20 cellular contexts compared by ENCODE assay signal in the genomic region with DNA sequence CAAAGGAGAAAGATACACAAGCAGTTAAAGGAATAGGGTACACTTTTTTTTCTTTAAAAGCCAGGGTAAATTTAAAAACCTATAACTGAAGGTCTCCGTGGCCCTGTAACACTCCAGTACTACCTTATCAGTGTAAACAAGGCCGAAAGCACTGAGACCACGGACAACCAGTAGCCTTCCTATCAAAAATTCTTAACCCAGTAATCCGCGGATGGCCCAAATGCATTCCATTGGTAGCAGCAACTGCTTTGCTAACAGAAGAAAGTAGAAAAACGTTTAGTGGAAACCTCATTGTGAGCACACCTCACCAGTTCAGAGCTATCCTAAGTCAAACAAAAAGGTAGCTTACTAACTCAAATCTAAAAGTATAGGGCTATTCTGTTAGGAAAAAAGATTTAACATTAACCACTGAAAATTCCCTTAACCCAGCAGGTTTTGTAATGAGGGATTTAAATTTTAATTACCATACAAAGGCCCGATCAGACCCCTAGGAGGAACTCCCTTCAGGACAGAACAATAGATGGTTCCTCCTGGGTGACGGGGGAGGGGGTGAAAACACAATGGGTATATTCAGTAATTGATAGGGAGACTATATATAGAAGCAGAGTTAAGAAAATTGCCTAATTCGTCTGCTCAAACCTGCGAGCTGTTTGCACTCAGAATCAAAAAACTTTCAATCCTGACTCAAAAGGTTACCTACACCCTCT. TPM values are rescaled to one million over a fixed set of nuclear protein-coding genes. Genes with fewer than 3 reads are reported as not detected.
DNase-seq lines count a peak whose midpoint lies in the region; ATAC-seq, FAIRE-seq and TF ChIP-seq lines count a peak whose summit lies in the region.
"Had no signal": no experiment of that assay in that cellular context is flagged by ENCODE, and none has a peak within 500 bp of the region (broad histone marks: within the 10 kb centered on the region; RNA-seq: fewer than 3 reads in every experiment).

No MANE protein-coding gene starts in this region.

- no peak for ATAC-seq in activated CD8-positive, alpha-beta T cell treated with anti-CD3 and anti-CD28 coated beads for 36 hours

- no peak overlapping the region; the same call in 1 of the 2 replicates for H3K18ac ChIP-seq in H1 (ENCODE audit: extremely low read depth, low read length)

- no peaks in the 10 kb centered on the region for H4K20me1 ChIP-seq in H1 (replicated peaks in 1 of 2; ENCODE audit: control insufficient read depth in 1 of 2, insufficient read depth in 2 of 2, low read length in 2 of 2)

- CTCF ChIA-PET in H1 (lab: Charles Lee; ENCODE audit: partially characterized antibody), result interaction anchor here (0.7 to 2.1 kb wide), 8 partner anchors 9 to 598 kb away, joined by 3 to 19 read pairs (median 4); no protein-coding TSS in a partner anchor
- CTCF ChIA-PET in activated CD8-positive, alpha-beta T cell treated with anti-CD3 and anti-CD28 coated beads for 36 hours (lab: Charles Lee), result no interaction called here
- CTCF ChIA-PET in activated naive CD4-positive, alpha-beta T cell treated with anti-CD3 and anti-CD28 coated beads, Interleukin-2, amount 10 ng/mL, durations not matched to agents 7 days and 5 days (lab: Charles Lee), result no interaction called here

- no peak overlapping the region for H3K4me3 Mint-ChIP-seq in progenitor cell of endocrine pancreas (ENCODE audit: low read depth)
- no peak overlapping the region for H3K4me3 Mint-ChIP-seq in activated CD8-positive, alpha-beta T cell treated with anti-CD3 and anti-CD28 coated beads for 36 hours
- H3K4me3 Mint-ChIP-seq in activated naive CD4-positive, alpha-beta T cell treated with anti-CD3 and anti-CD28 coated beads, Interleukin-2, amount 10 ng/mL, durations not matched to agents 7 days and 5 days, result no peak overlapping the region
- H3K4me3 Mint-ChIP-seq: CD4-positive, alpha-beta memory T cell; IgD-negative memory B cell had no signal

- H3K23me2 ChIP-seq in H1 (ENCODE audit: low read depth, low read length), result no peaks in the 10 kb centered on the region

- H2BK20ac ChIP-seq in H1 (ENCODE audit: low read length), result peak overlapping the region; percentile 98

- H2AFZ ChIP-seq in H1 (ENCODE audit: low read length), result no peak overlapping the region
- H2AFZ ChIP-seq: GM23248 had no signal

- H4K5ac ChIP-seq in H1 (ENCODE audit: insufficient read length, low read depth, low read length), result peak overlapping the region; percentile 62

- H3K14ac ChIP-seq in H1 (ENCODE audit: insufficient read length), result no peak overlapping the region

- peak overlapping the region; percentile 99 for H3K27ac Mint-ChIP-seq in progenitor cell of endocrine pancreas
- no peak overlapping the region for H3K27ac Mint-ChIP-seq in activated CD8-positive, alpha-beta T cell treated with anti-CD3 and anti-CD28 coated beads for 36 hours
- H3K27ac Mint-ChIP-seq in activated naive CD4-positive, alpha-beta T cell treated with anti-CD3 and anti-CD28 coated beads, Interleukin-2, amount 10 ng/mL, durations not matched to agents 7 days and 5 days, result no peak overlapping the region
- H3K27ac Mint-ChIP-seq: CD4-positive, alpha-beta memory T cell; HFFc6; IgD-negative memory B cell had no signal

- peaks cover 4% of the 10 kb centered on the region for H3K36me3 Mint-ChIP-seq in progenitor cell of endocrine pancreas (ENCODE audit: insufficient read depth)
- H3K36me3 Mint-ChIP-seq in activated CD8-positive, alpha-beta T cell treated with anti-CD3 and anti-CD28 coated beads for 36 hours (ENCODE audit: low read depth), result no peaks in the 10 kb centered on the region
- no peaks in the 10 kb centered on the region for H3K36me3 Mint-ChIP-seq in activated naive CD4-positive, alpha-beta T cell treated with anti-CD3 and anti-CD28 coated beads, Interleukin-2, amount 10 ng/mL, durations not matched to agents 7 days and 5 days
- H3K36me3 Mint-ChIP-seq: CD4-positive, alpha-beta memory T cell; IgD-negative memory B cell had no signal

- H3K4me2 ChIP-seq in H1 (ENCODE audit: insufficient read depth in 1 of 2, low read depth in 2 of 2, low read length in 2 of 2), result peak overlapping the region; percentile 21 to 54

- peak overlapping the region; percentile 96 for H2BK120ac ChIP-seq in H1 (replicated peaks; ENCODE audit: low read depth, low read length)

- H3K79me1 ChIP-seq in H1 (ENCODE audit: low read depth, low read length), result no peaks in the 10 kb centered on the region

- no peak overlapping the region for H3K4ac ChIP-seq in H1 (replicated peaks; ENCODE audit: insufficient read length, low read depth, low read length)

- TF ChIP-seq RAD21 in H1 (IDR thresholded peaks at IDR 0.05 in 1 of 2, conservative IDR thresholded peaks at IDR 0.05 in 1 of 2; ENCODE audit: low read depth in 2 of 2, low read length in 2 of 2), result no peak

- no peak for TF ChIP-seq CTCF in H1 (IDR thresholded peaks at IDR 0.05; ENCODE audit: control extremely low read depth in 1 of 3, insufficient read depth in 1 of 3, low read depth in 1 of 3, low read length in 3 of 3)
- TF ChIP-seq CTCF in progenitor cell of endocrine pancreas (IDR thresholded peaks at IDR 0.05; ENCODE audit: unreplicated experiment), result no peak
- TF ChIP-seq CTCF in activated CD8-positive, alpha-beta T cell treated with anti-CD3 and anti-CD28 coated beads for 36 hours (IDR thresholded peaks at IDR 0.05), result no peak
- no peak for TF ChIP-seq CTCF in GM20000 (IDR thresholded peaks at IDR 0.05; ENCODE audit: extremely low read depth, missing control alignments)

- H3K4me3 ChIP-seq in HUES6 (ENCODE audit: low read depth, low read length) (no peak overlapping the region; the same call in 1 of the 2 replicates), H1 (ENCODE audit: extremely low read depth in 1 of 4, insufficient read depth in 2 of 4, low read depth in 3 of 4, low read length in 4 of 4) (peak overlapping the region in 1 of 4 experiments; percentile 43; a peak in 2 of 8 replicates), iPS-18a (ENCODE audit: low read length) (no peak overlapping the region)
- H3K4me3 ChIP-seq: GM23248 had no signal

- H2AK5ac ChIP-seq in H1 (ENCODE audit: low read depth, low read length), result peak overlapping the region; percentile 67; the same call in 1 of the 2 replicates

- peak overlapping the region; percentile 95; the same call in 1 of the 2 replicates for H2BK5ac ChIP-seq in H1 (ENCODE audit: low read depth, low read length)

- peaks cover 31% of the 10 kb centered on the region for H3K4me1 ChIP-seq in HUES6 (ENCODE audit: control insufficient read depth, insufficient read depth, low read length)
- H3K4me1 ChIP-seq in H1 (replicated peaks in 1 of 4; ENCODE audit: control insufficient read depth in 3 of 4, insufficient read depth in 4 of 4, low read length in 3 of 4), result peaks cover 5 to 23% (median 18%) of the 10 kb centered on the region in 4 experiments
- peaks cover 34% of the 10 kb centered on the region for H3K4me1 ChIP-seq in iPS-18a (ENCODE audit: control insufficient read depth, low read depth, low read length)
- H3K4me1 ChIP-seq: BE2C had no signal

- no peak for TF ChIP-seq POLR2A in H1 (IDR thresholded peaks at IDR 0.05; ENCODE audit: control extremely low read depth in 1 of 2, low read depth in 2 of 2, low read length in 2 of 2)

- no peak for FAIRE-seq in H1 (lab: Jason Lieb, UNC)
- FAIRE-seq: A204.1, D721Med had no signal

- H3K27me3 ChIP-seq in HUES6 (ENCODE audit: control insufficient read depth, insufficient read depth, low read length), result no peaks in the 10 kb centered on the region
- no peaks in the 10 kb centered on the region for H3K27me3 ChIP-seq in H1 (replicated peaks in 1 of 4; ENCODE audit: control insufficient read depth in 3 of 4, extremely low read depth in 1 of 4, insufficient read depth in 3 of 4, low read length in 3 of 4)
- no peaks in the 10 kb centered on the region for H3K27me3 ChIP-seq in iPS-18a (ENCODE audit: control insufficient read depth, insufficient read depth, low read length)
- H3K27me3 ChIP-seq: BE2C had no signal

- H2BK15ac ChIP-seq in H1 (ENCODE audit: low read length), result no peak overlapping the region

- intact Hi-C loops in activated CD8-positive, alpha-beta T cell treated with anti-CD3 and anti-CD28 coated beads for 36 hours (cut with micrococcal nuclease), result no loop called here

- whole genome bisulfite sequencing in H1 (ENCODE audit: extremely low coverage in 1 of 2, insufficient coverage in 1 of 2, insufficient read length in 1 of 2, insufficient replicate concordance in 2 of 2, low coverage in 1 of 2, low lambda C conversion rate in 2 of 2, missing lambda C conversion rate in 1 of 2), 2 experiments, result 50% methylated on average over 10 of the region's 10 CpGs; no CpG with 5 or more reads in 1 of the 2 experiments

- no peaks in the 10 kb centered on the region for H3K27me3 Mint-ChIP-seq in progenitor cell of endocrine pancreas
- no peaks in the 10 kb centered on the region for H3K27me3 Mint-ChIP-seq in activated CD8-positive, alpha-beta T cell treated with anti-CD3 and anti-CD28 coated beads for 36 hours
- no peaks in the 10 kb centered on the region for H3K27me3 Mint-ChIP-seq in activated naive CD4-positive, alpha-beta T cell treated with anti-CD3 and anti-CD28 coated beads, Interleukin-2, amount 10 ng/mL, durations not matched to agents 7 days and 5 days

- no peak overlapping the region for H3K56ac ChIP-seq in H1 (replicated peaks; ENCODE audit: insufficient read length, low read depth, low read length)

- DNase-seq in H1 (ENCODE audit: low read depth in 1 of 2, low spot score in 2 of 2) (no peak), progenitor cell of endocrine pancreas (ENCODE audit: low spot score, unreplicated experiment) (no peak), GM20000 (ENCODE audit: low spot score) (no peak)
- no peak for DNase-seq in activated CD8-positive, alpha-beta T cell treated with anti-CD3 and anti-CD28 coated beads for 36 hours
- DNase-seq in activated naive CD4-positive, alpha-beta T cell treated with anti-CD3 and anti-CD28 coated beads, Interleukin-2, amount 10 ng/mL, durations not matched to agents 7 days and 5 days, result no peak
- DNase-seq: BE2C; CD4-positive, alpha-beta memory T cell; COR-L47; DND-41; GDM1; GM23248; HCEC 1CT; HFFc6 had no signal

- peak overlapping the region; percentile 56 for H4K91ac ChIP-seq in H1 (replicated peaks; ENCODE audit: insufficient read length, low read length)

- no peaks in the 10 kb centered on the region for H3K79me2 ChIP-seq in H1 (ENCODE audit: control insufficient read depth in 1 of 2, insufficient read depth in 2 of 2, low read length in 2 of 2)

- peaks cover 34% of the 10 kb centered on the region for H3K4me1 Mint-ChIP-seq in progenitor cell of endocrine pancreas (ENCODE audit: low read depth)
- no peaks in the 10 kb centered on the region for H3K4me1 Mint-ChIP-seq in activated CD8-positive, alpha-beta T cell treated with anti-CD3 and anti-CD28 coated beads for 36 hours (ENCODE audit: low read depth)
- H3K4me1 Mint-ChIP-seq in activated naive CD4-positive, alpha-beta T cell treated with anti-CD3 and anti-CD28 coated beads, Interleukin-2, amount 10 ng/mL, durations not matched to agents 7 days and 5 days, result no peaks in the 10 kb centered on the region
- H3K4me1 Mint-ChIP-seq: CD4-positive, alpha-beta memory T cell; IgD-negative memory B cell had no signal

- H3K9me3 Mint-ChIP-seq in progenitor cell of endocrine pancreas (ENCODE audit: low read depth), result peaks cover 15% of the 10 kb centered on the region
- no peaks in the 10 kb centered on the region for H3K9me3 Mint-ChIP-seq in activated CD8-positive, alpha-beta T cell treated with anti-CD3 and anti-CD28 coated beads for 36 hours
- H3K9me3 Mint-ChIP-seq in activated naive CD4-positive, alpha-beta T cell treated with anti-CD3 and anti-CD28 coated beads, Interleukin-2, amount 10 ng/mL, durations not matched to agents 7 days and 5 days, result no peaks in the 10 kb centered on the region
- H3K9me3 Mint-ChIP-seq: HFFc6 had no signal

- no peak overlapping the region for H3K9ac ChIP-seq in HUES6 (ENCODE audit: low read length)
- peak overlapping the region in 3 of 4 experiments; percentile 46 to 52 (median 50); a peak in 5 of 7 replicates for H3K9ac ChIP-seq in H1 (replicated peaks in 1 of 4; ENCODE audit: extremely low read depth in 1 of 4, low read depth in 3 of 4, low read length in 3 of 4)
- H3K9ac ChIP-seq in iPS-18a (ENCODE audit: low read length), result no peak overlapping the region
- H3K9ac ChIP-seq: GM23248 had no signal

- H3K9me3 ChIP-seq in HUES6 (ENCODE audit: control insufficient read depth, insufficient read depth, low read depth, low read length), result no peaks in the 10 kb centered on the region
- H3K9me3 ChIP-seq in H1 (ENCODE audit: insufficient read depth in 2 of 2, low read depth in 1 of 2, low read length in 1 of 2), result no peaks in the 10 kb centered on the region
- H3K9me3 ChIP-seq in iPS-18a (ENCODE audit: control insufficient read depth, low read depth, low read length), result no peaks in the 10 kb centered on the region
- H3K9me3 ChIP-seq: BE2C had no signal

- H4K8ac ChIP-seq in H1 (ENCODE audit: extremely low read depth, insufficient read depth, low read length), result no peak overlapping the region

- H3K23ac ChIP-seq in H1 (ENCODE audit: insufficient read length), result no peak overlapping the region

- POLR2A ChIA-PET in H1 (lab: Charles Lee; ENCODE audit: partially characterized antibody), result interaction anchor here (0.9 to 3.2 kb wide), 4 partner anchors 13 to 48 kb away, joined by 3 to 16 read pairs (median 4); no protein-coding TSS in a partner anchor
- POLR2A ChIA-PET in activated CD8-positive, alpha-beta T cell treated with anti-CD3 and anti-CD28 coated beads for 36 hours (lab: Charles Lee), result no interaction called here

- peak overlapping the region; percentile 39; the same call in 1 of the 2 replicates for H3K27ac ChIP-seq in HUES6 (ENCODE audit: low read depth, low read length)
- H3K27ac ChIP-seq in H1 (ENCODE audit: low read depth, low read length), result peak overlapping the region; percentile 93
- H3K27ac ChIP-seq in iPS-18a (ENCODE audit: low read length), result peak overlapping the region; percentile 84
- H3K27ac ChIP-seq: C4-2B, GM23248, HL-60 had no signal

- peak overlapping the region; percentile 91; the same call in 1 of the 2 replicates for H2BK12ac ChIP-seq in H1 (ENCODE audit: low read depth, low read length)

- TF ChIP-seq EP300 in H1 (IDR thresholded peaks at IDR 0.05; ENCODE audit: borderline replicate concordance in 1 of 2, low read depth in 2 of 2, low read length in 2 of 2), result no peak

- H3K36me3 ChIP-seq in HUES6 (ENCODE audit: control insufficient read depth, insufficient read depth, low read length), result no peaks in the 10 kb centered on the region
- H3K36me3 ChIP-seq in H1 (ENCODE audit: control insufficient read depth in 2 of 4, insufficient read depth in 4 of 4, low read length in 3 of 4), result no peaks in the 10 kb centered on the region
- H3K36me3 ChIP-seq in iPS-18a (ENCODE audit: control insufficient read depth, low read depth, low read length), result no peaks in the 10 kb centered on the region
- H3K36me3 ChIP-seq: BE2C had no signal

RNA-seq across cellular contexts. Expression of gene CWC22, which starts 50.8 kb away (rescaled TPM):
- total RNA-seq in H1 (2021; fragmentation: NEBNext Ultra II Directional; extraction: Animal tissue kit (Norgen Biotek cat#: 25700)), result 30.2 and 34.0 TPM in 2 replicates
- 2.7 and 3.7 TPM in 2 replicates for polyA plus RNA-seq in H1 (2011; rRNA removed)
- polyA plus RNA-seq in H1 (2011; cell fraction: cytosol; rRNA removed), result 6.7 TPM
- 2.9 TPM for polyA plus RNA-seq in H1 (2011; cell fraction: nucleus; rRNA removed)
- 17.0 to 40.2 TPM (median 21.2 TPM) in 4 replicates for polyA plus RNA-seq in H1 (2012, experiment 1 of 2)
- 1.3 TPM for polyA plus RNA-seq in H1 (2012, experiment 2 of 2)
- polyA plus RNA-seq in H1 (2013, experiment 1 of 2), result 34.5 TPM
- 33.4 TPM for polyA plus RNA-seq in H1 (2013, experiment 2 of 2)
- polyA minus RNA-seq in H1 (2011; rRNA and poly(A)+ RNA removed), result 8.2 and 12.9 TPM in 2 replicates
- polyA minus RNA-seq in H1 (2011; cell fraction: cytosol; rRNA and poly(A)+ RNA removed), result 6.4 TPM
- polyA minus RNA-seq in H1 (2011; cell fraction: nucleus; rRNA and poly(A)+ RNA removed), result 16.6 TPM
- total RNA-seq in progenitor cell of endocrine pancreas, result 27.2 and 27.7 TPM in 2 replicates
- 10 to 100 TPM; 23.4 to 23.9 TPM for total RNA-seq in activated CD8-positive, alpha-beta T cell treated with anti-CD3 and anti-CD28 coated beads for 36 hours

Comparison
In these comparisons a context has a peak if more than half of its experiments do, and no peak if none do; other contexts are left out.
1. H3K27ac ChIP-seq: peak in every context shown above with its lines; median percentile 93 in H1; 84 in iPS-18a; 39 in HUES6.
2. H3K9ac ChIP-seq: peak in H1 (3 of 4); none in HUES6 (single experiment) and iPS-18a (single experiment).